In genomic region chr9:113622600-113623400, GRCh38 we compare ENCODE assay signal across 1 cellular context.
TF ChIP-seq lines count a peak whose summit lies in the region.

No MANE protein-coding gene starts in this region.

TF ChIP-seq in H1, 55 proteins besides CTCF, POLR2A, EP300 and RAD21 (continued from another document):
- TF ChIP-seq CHD7 (IDR thresholded peaks at IDR 0.05; ENCODE audit: insufficient replicate concordance, low read length) (no peak), SP1 (IDR thresholded peaks at IDR 0.05; ENCODE audit: low read depth, low read length) (0 out of 2 replicates have a peak, but pooled peaks have one; percentile 62), POLR2AphosphoS5 (IDR thresholded peaks at IDR 0.05; ENCODE audit: low read depth, low read length) (0 out of 2 replicates have a peak, but pooled peaks have one; percentile 47), CREB1 (IDR thresholded peaks at IDR 0.05) (peak; percentile 39; the same call in 1 of the 2 replicates), E2F6 (IDR thresholded peaks at IDR 0.05) (0 out of 2 replicates have a peak, but pooled peaks have one; percentile 23), SIN3A (conservative IDR thresholded peaks at IDR 0.05 in 1 of 2, IDR thresholded peaks at IDR 0.05 in 1 of 2; ENCODE audit: low read depth in 1 of 2, low read length in 2 of 2) (0 out of 4 replicates have a peak, but pooled peaks of 1 of the 2 experiments have one; percentile 49), SP2 (IDR thresholded peaks at IDR 0.05; ENCODE audit: low read length) (no peak), ZNF274 (IDR thresholded peaks at IDR 0.05; ENCODE audit: borderline replicate concordance, extremely low read depth, low read length) (no peak), USF2 (IDR thresholded peaks at IDR 0.05; ENCODE audit: low read length) (peak; percentile 74), MAX (IDR thresholded peaks at IDR 0.05) (0 out of 2 replicates have a peak, but pooled peaks have one; percentile 25), TBP (IDR thresholded peaks at IDR 0.05; ENCODE audit: low read depth, low read length) (peak; percentile 20; the same call in 1 of the 2 replicates), FOSL1 (IDR thresholded peaks at IDR 0.05; ENCODE audit: insufficient read depth, low read depth, low read length) (0 out of 2 replicates have a peak, but pooled peaks have one; percentile 27), HDAC2 (IDR thresholded peaks at IDR 0.05; ENCODE audit: borderline replicate concordance in 1 of 2, low read depth in 2 of 2, low read length in 2 of 2) (no peak), RNF2 (IDR thresholded peaks at IDR 0.05; ENCODE audit: borderline replicate concordance, low read depth, low read length, missing control alignments, poor library complexity, severe bottlenecking) (no peak), ATF3 (IDR thresholded peaks at IDR 0.05; ENCODE audit: insufficient read depth, low read depth, low read length) (peak; percentile 57; the same call in 1 of the 2 replicates), CBX5 (IDR thresholded peaks at IDR 0.05; ENCODE audit: low read depth, low read length) (no peak), JUND (IDR thresholded peaks at IDR 0.05; ENCODE audit: low read length) (peak; percentile 95), JUN (IDR thresholded peaks at IDR 0.05; ENCODE audit: low read depth, low read length) (peak; percentile 89), GTF2F1 (IDR thresholded peaks at IDR 0.05; ENCODE audit: borderline replicate concordance, low read depth, low read length) (no peak)
